In the genomic region with DNA sequence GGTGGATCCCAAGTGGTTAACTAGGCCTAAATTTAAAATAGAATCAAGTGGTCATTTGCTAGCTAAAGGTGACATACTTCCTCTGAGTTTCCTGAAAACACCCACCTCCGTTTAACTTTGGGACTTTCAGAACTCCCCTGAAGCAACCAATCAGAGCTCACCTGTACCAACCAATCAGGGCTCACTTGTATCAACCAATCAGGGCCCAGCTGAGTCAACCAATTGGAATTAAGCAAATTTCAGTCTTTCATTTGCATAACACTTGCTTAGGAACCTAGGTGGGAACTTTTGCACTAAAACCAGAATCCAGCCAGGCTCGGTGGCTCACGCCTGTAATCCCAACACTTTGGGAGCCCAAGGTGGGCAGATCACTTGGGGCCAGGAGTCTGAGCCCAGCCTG, we compare ENCODE assay signal across 2 cellular contexts.
TF ChIP-seq lines count a peak whose summit lies in the region.

No MANE protein-coding gene starts in this region.

TF ChIP-seq in GM23338, 12 proteins besides CTCF, POLR2A, EP300 and RAD21 (continues in another document):
- no peak for TF ChIP-seq NANOG (IDR thresholded peaks at IDR 0.05; ENCODE audit: borderline replicate concordance)
- no peak for TF ChIP-seq STAT1 (IDR thresholded peaks at IDR 0.05; ENCODE audit: unreplicated experiment)
- TF ChIP-seq, protein P1, sequence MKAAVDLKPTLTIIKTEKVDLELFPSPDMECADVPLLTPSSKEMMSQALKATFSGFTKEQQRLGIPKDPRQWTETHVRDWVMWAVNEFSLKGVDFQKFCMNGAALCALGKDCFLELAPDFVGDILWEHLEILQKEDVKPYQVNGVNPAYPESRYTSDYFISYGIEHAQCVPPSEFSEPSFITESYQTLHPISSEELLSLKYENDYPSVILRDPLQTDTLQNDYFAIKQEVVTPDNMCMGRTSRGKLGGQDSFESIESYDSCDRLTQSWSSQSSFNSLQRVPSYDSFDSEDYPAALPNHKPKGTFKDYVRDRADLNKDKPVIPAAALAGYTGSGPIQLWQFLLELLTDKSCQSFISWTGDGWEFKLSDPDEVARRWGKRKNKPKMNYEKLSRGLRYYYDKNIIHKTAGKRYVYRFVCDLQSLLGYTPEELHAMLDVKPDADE (IDR thresholded peaks at IDR 0.05) = no peak
- no peak for TF ChIP-seq EZH2 (IDR thresholded peaks at IDR 0.05; ENCODE audit: low read depth, unreplicated experiment)
- TF ChIP-seq, protein P2, sequence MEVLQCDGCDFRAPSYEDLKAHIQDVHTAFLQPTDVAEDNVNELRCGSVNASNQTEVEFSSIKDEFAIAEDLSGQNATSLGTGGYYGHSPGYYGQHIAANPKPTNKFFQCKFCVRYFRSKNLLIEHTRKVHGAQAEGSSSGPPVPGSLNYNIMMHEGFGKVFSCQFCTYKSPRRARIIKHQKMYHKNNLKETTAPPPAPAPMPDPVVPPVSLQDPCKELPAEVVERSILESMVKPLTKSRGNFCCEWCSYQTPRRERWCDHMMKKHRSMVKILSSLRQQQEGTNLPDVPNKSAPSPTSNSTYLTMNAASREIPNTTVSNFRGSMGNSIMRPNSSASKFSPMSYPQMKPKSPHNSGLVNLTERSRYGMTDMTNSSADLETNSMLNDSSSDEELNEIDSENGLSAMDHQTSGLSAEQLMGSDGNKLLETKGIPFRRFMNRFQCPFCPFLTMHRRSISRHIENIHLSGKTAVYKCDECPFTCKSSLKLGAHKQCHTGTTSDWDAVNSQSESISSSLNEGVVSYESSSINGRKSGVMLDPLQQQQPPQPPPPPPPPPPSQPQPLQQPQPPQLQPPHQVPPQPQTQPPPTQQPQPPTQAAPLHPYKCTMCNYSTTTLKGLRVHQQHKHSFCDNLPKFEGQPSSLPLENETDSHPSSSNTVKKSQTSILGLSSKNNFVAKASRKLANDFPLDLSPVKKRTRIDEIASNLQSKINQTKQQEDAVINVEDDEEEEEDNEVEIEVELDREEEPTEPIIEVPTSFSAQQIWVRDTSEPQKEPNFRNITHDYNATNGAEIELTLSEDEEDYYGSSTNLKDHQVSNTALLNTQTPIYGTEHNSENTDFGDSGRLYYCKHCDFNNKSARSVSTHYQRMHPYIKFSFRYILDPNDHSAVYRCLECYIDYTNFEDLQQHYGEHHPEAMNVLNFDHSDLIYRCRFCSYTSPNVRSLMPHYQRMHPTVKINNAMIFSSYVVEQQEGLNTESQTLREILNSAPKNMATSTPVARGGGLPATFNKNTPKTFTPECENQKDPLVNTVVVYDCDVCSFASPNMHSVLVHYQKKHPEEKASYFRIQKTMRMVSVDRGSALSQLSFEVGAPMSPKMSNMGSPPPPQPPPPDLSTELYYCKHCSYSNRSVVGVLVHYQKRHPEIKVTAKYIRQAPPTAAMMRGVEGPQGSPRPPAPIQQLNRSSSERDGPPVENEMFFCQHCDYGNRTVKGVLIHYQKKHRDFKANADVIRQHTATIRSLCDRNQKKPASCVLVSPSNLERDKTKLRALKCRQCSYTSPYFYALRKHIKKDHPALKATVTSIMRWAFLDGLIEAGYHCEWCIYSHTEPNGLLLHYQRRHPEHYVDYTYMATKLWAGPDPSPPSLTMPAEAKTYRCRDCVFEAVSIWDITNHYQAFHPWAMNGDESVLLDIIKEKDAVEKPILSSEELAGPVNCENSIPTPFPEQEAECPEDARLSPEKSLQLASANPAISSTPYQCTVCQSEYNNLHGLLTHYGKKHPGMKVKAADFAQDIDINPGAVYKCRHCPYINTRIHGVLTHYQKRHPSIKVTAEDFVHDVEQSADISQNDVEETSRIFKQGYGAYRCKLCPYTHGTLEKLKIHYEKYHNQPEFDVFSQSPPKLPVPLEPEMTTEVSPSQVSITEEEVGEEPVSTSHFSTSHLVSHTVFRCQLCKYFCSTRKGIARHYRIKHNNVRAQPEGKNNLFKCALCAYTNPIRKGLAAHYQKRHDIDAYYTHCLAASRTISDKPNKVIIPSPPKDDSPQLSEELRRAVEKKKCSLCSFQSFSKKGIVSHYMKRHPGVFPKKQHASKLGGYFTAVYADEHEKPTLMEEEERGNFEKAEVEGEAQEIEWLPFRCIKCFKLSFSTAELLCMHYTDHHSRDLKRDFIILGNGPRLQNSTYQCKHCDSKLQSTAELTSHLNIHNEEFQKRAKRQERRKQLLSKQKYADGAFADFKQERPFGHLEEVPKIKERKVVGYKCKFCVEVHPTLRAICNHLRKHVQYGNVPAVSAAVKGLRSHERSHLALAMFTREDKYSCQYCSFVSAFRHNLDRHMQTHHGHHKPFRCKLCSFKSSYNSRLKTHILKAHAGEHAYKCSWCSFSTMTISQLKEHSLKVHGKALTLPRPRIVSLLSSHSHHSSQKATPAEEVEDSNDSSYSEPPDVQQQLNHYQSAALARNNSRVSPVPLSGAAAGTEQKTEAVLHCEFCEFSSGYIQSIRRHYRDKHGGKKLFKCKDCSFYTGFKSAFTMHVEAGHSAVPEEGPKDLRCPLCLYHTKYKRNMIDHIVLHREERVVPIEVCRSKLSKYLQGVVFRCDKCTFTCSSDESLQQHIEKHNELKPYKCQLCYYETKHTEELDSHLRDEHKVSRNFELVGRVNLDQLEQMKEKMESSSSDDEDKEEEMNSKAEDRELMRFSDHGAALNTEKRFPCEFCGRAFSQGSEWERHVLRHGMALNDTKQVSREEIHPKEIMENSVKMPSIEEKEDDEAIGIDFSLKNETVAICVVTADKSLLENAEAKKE (CRISPR knock-in tag; IDR thresholded peaks at IDR 0.05) = no peak
- TF ChIP-seq, protein P3, sequence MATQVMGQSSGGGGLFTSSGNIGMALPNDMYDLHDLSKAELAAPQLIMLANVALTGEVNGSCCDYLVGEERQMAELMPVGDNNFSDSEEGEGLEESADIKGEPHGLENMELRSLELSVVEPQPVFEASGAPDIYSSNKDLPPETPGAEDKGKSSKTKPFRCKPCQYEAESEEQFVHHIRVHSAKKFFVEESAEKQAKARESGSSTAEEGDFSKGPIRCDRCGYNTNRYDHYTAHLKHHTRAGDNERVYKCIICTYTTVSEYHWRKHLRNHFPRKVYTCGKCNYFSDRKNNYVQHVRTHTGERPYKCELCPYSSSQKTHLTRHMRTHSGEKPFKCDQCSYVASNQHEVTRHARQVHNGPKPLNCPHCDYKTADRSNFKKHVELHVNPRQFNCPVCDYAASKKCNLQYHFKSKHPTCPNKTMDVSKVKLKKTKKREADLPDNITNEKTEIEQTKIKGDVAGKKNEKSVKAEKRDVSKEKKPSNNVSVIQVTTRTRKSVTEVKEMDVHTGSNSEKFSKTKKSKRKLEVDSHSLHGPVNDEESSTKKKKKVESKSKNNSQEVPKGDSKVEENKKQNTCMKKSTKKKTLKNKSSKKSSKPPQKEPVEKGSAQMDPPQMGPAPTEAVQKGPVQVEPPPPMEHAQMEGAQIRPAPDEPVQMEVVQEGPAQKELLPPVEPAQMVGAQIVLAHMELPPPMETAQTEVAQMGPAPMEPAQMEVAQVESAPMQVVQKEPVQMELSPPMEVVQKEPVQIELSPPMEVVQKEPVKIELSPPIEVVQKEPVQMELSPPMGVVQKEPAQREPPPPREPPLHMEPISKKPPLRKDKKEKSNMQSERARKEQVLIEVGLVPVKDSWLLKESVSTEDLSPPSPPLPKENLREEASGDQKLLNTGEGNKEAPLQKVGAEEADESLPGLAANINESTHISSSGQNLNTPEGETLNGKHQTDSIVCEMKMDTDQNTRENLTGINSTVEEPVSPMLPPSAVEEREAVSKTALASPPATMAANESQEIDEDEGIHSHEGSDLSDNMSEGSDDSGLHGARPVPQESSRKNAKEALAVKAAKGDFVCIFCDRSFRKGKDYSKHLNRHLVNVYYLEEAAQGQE (IDR thresholded peaks at IDR 0.05; ENCODE audit: unreplicated experiment) = no peak
- no peak for TF ChIP-seq JUNB (IDR thresholded peaks at IDR 0.05; ENCODE audit: unreplicated experiment)
- TF ChIP-seq CREB1 (CRISPR knock-in tag; IDR thresholded peaks at IDR 0.05; ENCODE audit: low read depth) = no peak
- TF ChIP-seq EZH2phosphoT487 (IDR thresholded peaks at IDR 0.05; ENCODE audit: unreplicated experiment) = no peak
- no peak for TF ChIP-seq POLR2AphosphoS5 (IDR thresholded peaks at IDR 0.05; ENCODE audit: low read depth)

TF ChIP-seq in H1, 55 proteins besides CTCF, POLR2A, EP300 and RAD21:
- TF ChIP-seq TEAD4 (IDR thresholded peaks at IDR 0.05; ENCODE audit: low read depth, low read length) = no peak
- no peak for TF ChIP-seq EZH2 (IDR thresholded peaks at IDR 0.05; ENCODE audit: low read depth, low read length, severe bottlenecking)
- no peak for TF ChIP-seq PHF8 (conservative IDR thresholded peaks at IDR 0.05; ENCODE audit: low read depth, low read length)
- no peak for TF ChIP-seq TAF7 (optimal IDR thresholded peaks at IDR 0.05; ENCODE audit: borderline replicate concordance, low read depth, low read length)
- TF ChIP-seq, protein P4, sequence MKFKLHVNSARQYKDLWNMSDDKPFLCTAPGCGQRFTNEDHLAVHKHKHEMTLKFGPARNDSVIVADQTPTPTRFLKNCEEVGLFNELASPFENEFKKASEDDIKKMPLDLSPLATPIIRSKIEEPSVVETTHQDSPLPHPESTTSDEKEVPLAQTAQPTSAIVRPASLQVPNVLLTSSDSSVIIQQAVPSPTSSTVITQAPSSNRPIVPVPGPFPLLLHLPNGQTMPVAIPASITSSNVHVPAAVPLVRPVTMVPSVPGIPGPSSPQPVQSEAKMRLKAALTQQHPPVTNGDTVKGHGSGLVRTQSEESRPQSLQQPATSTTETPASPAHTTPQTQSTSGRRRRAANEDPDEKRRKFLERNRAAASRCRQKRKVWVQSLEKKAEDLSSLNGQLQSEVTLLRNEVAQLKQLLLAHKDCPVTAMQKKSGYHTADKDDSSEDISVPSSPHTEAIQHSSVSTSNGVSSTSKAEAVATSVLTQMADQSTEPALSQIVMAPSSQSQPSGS (IDR thresholded peaks at IDR 0.05; ENCODE audit: low read length) = no peak
- no peak for TF ChIP-seq ASH2L (IDR thresholded peaks at IDR 0.05; ENCODE audit: low read length)
- TF ChIP-seq SIRT6 (IDR thresholded peaks at IDR 0.05; ENCODE audit: low read length) = no peak
- TF ChIP-seq RNF2 (IDR thresholded peaks at IDR 0.05; ENCODE audit: borderline replicate concordance, low read depth, low read length, missing control alignments, poor library complexity, severe bottlenecking) = no peak
- TF ChIP-seq SP2 (IDR thresholded peaks at IDR 0.05; ENCODE audit: low read length) = no peak
- no peak for TF ChIP-seq HDAC2 (IDR thresholded peaks at IDR 0.05; ENCODE audit: borderline replicate concordance in 1 of 2, low read depth in 2 of 2, low read length in 2 of 2)
- no peak for TF ChIP-seq SP4 (IDR thresholded peaks at IDR 0.05; ENCODE audit: low read length)
- no peak for TF ChIP-seq JUN (IDR thresholded peaks at IDR 0.05; ENCODE audit: low read depth, low read length)
